Comparison of ENCODE assay signal across 21 cellular contexts in genomic region chr19:2363419-2363818, GRCh38. TPM values are rescaled to one million over a fixed set of nuclear protein-coding genes. Genes with fewer than 3 reads are reported as not detected.
DNase-seq lines count a peak whose midpoint lies in the region; ATAC-seq, FAIRE-seq and TF ChIP-seq lines count a peak whose summit lies in the region.
"Had no signal": no experiment of that assay in that cellular context is flagged by ENCODE, and none has a peak within 500 bp of the region (broad histone marks: within the 10 kb centered on the region; RNA-seq: fewer than 3 reads in every experiment).

No MANE protein-coding gene starts in this region.

- H3K79me2 ChIP-seq in SK-N-SH (ENCODE audit: insufficient read depth) = no peaks in the 10 kb centered on the region
- H3K79me2 ChIP-seq in H1 (ENCODE audit: control insufficient read depth in 1 of 2, insufficient read depth in 2 of 2, low read length in 2 of 2) = no peaks in the 10 kb centered on the region

- H3K23me2 ChIP-seq in H1 (ENCODE audit: low read depth, low read length) = peaks cover 13% of the 10 kb centered on the region

- H3K23ac ChIP-seq in H1 (ENCODE audit: insufficient read length) = no peak overlapping the region
- no peak overlapping the region for H3K23ac ChIP-seq in neuronal stem cell (ENCODE audit: low read depth, low read length, poor library complexity)

- no peaks in the 10 kb centered on the region for H4K20me1 ChIP-seq in SK-N-SH (ENCODE audit: insufficient read depth)
- peaks cover 0 to 7% of the 10 kb centered on the region in 2 experiments for H4K20me1 ChIP-seq in H1 (replicated peaks in 1 of 2; ENCODE audit: control insufficient read depth in 1 of 2, insufficient read depth in 2 of 2, low read length in 2 of 2)

- H3K4me3 ChIP-seq in SK-N-SH (ENCODE audit: low read depth in 2 of 2, low read length in 1 of 2) (no peak overlapping the region), H1 (ENCODE audit: extremely low read depth in 1 of 4, insufficient read depth in 2 of 4, low read depth in 3 of 4, low read length in 4 of 4) (no peak overlapping the region), neuronal stem cell (ENCODE audit: low read length in 2 of 2) (no peak overlapping the region)
- H3K4me3 ChIP-seq: A549 had no signal

- WGBS in SK-N-SH (ENCODE audit: low lambda C conversion rate) = 74% methylated on average over 17 of the region's 17 CpGs
- WGBS in H1 (ENCODE audit: extremely low coverage in 1 of 2, insufficient coverage in 1 of 2, insufficient read length in 1 of 2, insufficient replicate concordance in 2 of 2, low coverage in 1 of 2, low lambda C conversion rate in 2 of 2, missing lambda C conversion rate in 1 of 2), 2 experiments = 88% methylated on average over 17 of the region's 17 CpGs; no CpG with 5 or more reads in 1 of the 2 experiments
- no CpG with 5 or more reads among the region's 17 CpGs for WGBS in neuronal stem cell (ENCODE audit: extremely low coverage in 2 of 2, insufficient read length in 2 of 2, insufficient replicate concordance in 1 of 2), 2 donors

- H3K9ac ChIP-seq in SK-N-SH (no peak overlapping the region), H1 (replicated peaks in 1 of 4; ENCODE audit: extremely low read depth in 1 of 4, low read depth in 3 of 4, low read length in 3 of 4) (no peak overlapping the region), neuronal stem cell (ENCODE audit: low read depth, low read length, poor library complexity) (no peak overlapping the region)

- H3K4me2 ChIP-seq in SK-N-SH (no peak overlapping the region), H1 (ENCODE audit: insufficient read depth in 1 of 2, low read depth in 2 of 2, low read length in 2 of 2) (no peak overlapping the region), neuronal stem cell (ENCODE audit: insufficient read depth, low read length, poor library complexity, severe bottlenecking) (no peak overlapping the region)
- H3K4me2 ChIP-seq: A549 had no signal

- H2BK20ac ChIP-seq in H1 (ENCODE audit: low read length) = 0 out of 2 replicates have a peak overlapping the region, but pooled peaks have one; percentile 21

- H3F3A ChIP-seq in SK-N-SH (replicated peaks; ENCODE audit: insufficient read depth) = no peaks in the 10 kb centered on the region

- H2BK15ac ChIP-seq in H1 (ENCODE audit: low read length) = no peak overlapping the region
- H2BK15ac ChIP-seq in neuronal stem cell (ENCODE audit: low read length) = peak overlapping the region; percentile 35

- H2AK5ac ChIP-seq in H1 (ENCODE audit: low read depth, low read length) (0 out of 2 replicates have a peak overlapping the region, but pooled peaks have one; percentile 83), neuronal stem cell (ENCODE audit: low read depth, low read length) (peak overlapping the region; percentile 47)

- FAIRE-seq in H1 (lab: Jason Lieb, UNC) (no peak), urothelium cell line (lab: Jason Lieb, UNC) (no peak)
- FAIRE-seq: A549, D721Med, G401.6, GM12892, GM18507, H54 had no signal

- H3K9me3 ChIP-seq in SK-N-SH (no peaks in the 10 kb centered on the region), H1 (ENCODE audit: insufficient read depth in 2 of 2, low read depth in 1 of 2, low read length in 1 of 2) (no peaks in the 10 kb centered on the region), neuronal stem cell (replicated peaks in 1 of 2; ENCODE audit: control insufficient read depth in 2 of 2, insufficient read depth in 1 of 2, low read depth in 1 of 2, low read length in 2 of 2) (no peaks in the 10 kb centered on the region)
- H3K9me3 ChIP-seq: A549, Caco-2 had no signal

- H3K79me1 ChIP-seq in H1 (ENCODE audit: low read depth, low read length) = no peaks in the 10 kb centered on the region
- peaks cover 2% of the 10 kb centered on the region for H3K79me1 ChIP-seq in neuronal stem cell (ENCODE audit: low read depth, low read length)

- H3K27ac ChIP-seq in SK-N-SH (ENCODE audit: low read depth in 2 of 2, low read length in 1 of 2) (no peak overlapping the region), H1 (ENCODE audit: low read depth, low read length) (no peak overlapping the region), neuronal stem cell (replicated peaks; ENCODE audit: low read length) (no peak overlapping the region)
- H3K27ac ChIP-seq: 22Rv1, A549, C4-2B had no signal

- H2BK120ac ChIP-seq in H1 (replicated peaks; ENCODE audit: low read depth, low read length) = no peak overlapping the region
- H2BK120ac ChIP-seq in neuronal stem cell (ENCODE audit: low read depth, low read length) = peak overlapping the region; percentile 32

- H4K8ac ChIP-seq in H1 (ENCODE audit: extremely low read depth, insufficient read depth, low read length) = no peak overlapping the region
- H4K8ac ChIP-seq in neuronal stem cell (ENCODE audit: low read depth, low read length) = no peak overlapping the region

- TF ChIP-seq POLR2A in H1 (IDR thresholded peaks at IDR 0.05; ENCODE audit: control extremely low read depth in 1 of 2, low read depth in 2 of 2, low read length in 2 of 2) = no peak

- H3K4me1 ChIP-seq in SK-N-SH (ENCODE audit: control insufficient read depth in 1 of 2, insufficient read depth in 2 of 2, low read depth in 1 of 2, low read length in 1 of 2) (no peaks in the 10 kb centered on the region), H1 (replicated peaks in 1 of 4; ENCODE audit: control insufficient read depth in 3 of 4, insufficient read depth in 4 of 4, low read length in 3 of 4) (peaks cover 0 to 4% (median 0%) of the 10 kb centered on the region in 4 experiments; a peak in 1 of 7 replicates), neuronal stem cell (ENCODE audit: control insufficient read depth in 2 of 2, insufficient read depth in 1 of 2, low read depth in 1 of 2, low read length in 2 of 2) (peaks cover 0 to 2% of the 10 kb centered on the region in 2 donors)
- H3K4me1 ChIP-seq: Caco-2 had no signal

- H3K18ac ChIP-seq in H1 (ENCODE audit: extremely low read depth, low read length) (no peak overlapping the region), neuronal stem cell (ENCODE audit: low read length) (peak overlapping the region; percentile 77)

- no peak overlapping the region for H2AFZ ChIP-seq in SK-N-SH (ENCODE audit: low read depth)
- no peak overlapping the region for H2AFZ ChIP-seq in H1 (ENCODE audit: low read length)
- H2AFZ ChIP-seq in neuronal stem cell (ENCODE audit: low read length) = no peak overlapping the region

- no peak overlapping the region for H3K14ac ChIP-seq in H1 (ENCODE audit: insufficient read length)
- no peak overlapping the region for H3K14ac ChIP-seq in neuronal stem cell (ENCODE audit: low read length)

- no peak overlapping the region for H4K91ac ChIP-seq in H1 (replicated peaks; ENCODE audit: insufficient read length, low read length)
- no peak overlapping the region for H4K91ac ChIP-seq in neuronal stem cell (ENCODE audit: low read depth, low read length, poor library complexity)

- H3K9me2 ChIP-seq in SK-N-SH = no peaks in the 10 kb centered on the region

- TF ChIP-seq EP300 in SK-N-SH (IDR thresholded peaks at IDR 0.05; ENCODE audit: borderline replicate concordance in 1 of 2, low read depth in 1 of 2, low read length in 1 of 2) (no peak), H1 (IDR thresholded peaks at IDR 0.05; ENCODE audit: borderline replicate concordance in 1 of 2, low read depth in 2 of 2, low read length in 2 of 2) (no peak)

- H3K36me3 ChIP-seq in SK-N-SH (replicated peaks in 1 of 2; ENCODE audit: control insufficient read depth in 1 of 2, insufficient read depth in 2 of 2, low read length in 1 of 2) = no peaks in the 10 kb centered on the region
- H3K36me3 ChIP-seq in H1 (ENCODE audit: control insufficient read depth in 2 of 4, insufficient read depth in 4 of 4, low read length in 3 of 4) = no peaks in the 10 kb centered on the region
- no peaks in the 10 kb centered on the region for H3K36me3 ChIP-seq in neuronal stem cell (replicated peaks in 1 of 2; ENCODE audit: control insufficient read depth in 2 of 2, insufficient read depth in 2 of 2, low read length in 2 of 2)

- CTCF ChIA-PET in SK-N-SH (lab: Yijun Ruan, JAX) = interaction anchor here (0.6 to 1.0 kb wide), 2 partner anchors 29 to 60 kb away, joined by 3 to 5 read pairs; no protein-coding TSS in a partner anchor
- CTCF ChIA-PET in H1 (lab: Charles Lee; ENCODE audit: partially characterized antibody) = interaction anchor here (0.9 to 1.8 kb wide), 5 partner anchors 9 to 72 kb away, joined by 3 read pairs; no protein-coding TSS in a partner anchor

- H4K5ac ChIP-seq in H1 (ENCODE audit: insufficient read length, low read depth, low read length) = no peak overlapping the region

- H2BK5ac ChIP-seq in H1 (ENCODE audit: low read depth, low read length) (no peak overlapping the region), neuronal stem cell (ENCODE audit: low read length) (no peak overlapping the region)

- POLR2A ChIA-PET in SK-N-SH (lab: Yijun Ruan, JAX) (no interaction called here), H1 (lab: Charles Lee; ENCODE audit: partially characterized antibody) (interaction anchor here (1.0 to 1.2 kb wide), 3 partner anchors 11 to 53 kb away, joined by 3 to 5 read pairs (median 3); no protein-coding TSS in a partner anchor)

- 0 out of 2 replicates have a peak overlapping the region, but pooled peaks have one; percentile 17 for H2BK12ac ChIP-seq in H1 (ENCODE audit: low read depth, low read length)
- H2BK12ac ChIP-seq in neuronal stem cell (ENCODE audit: low read length) = peak overlapping the region; percentile 66

- TF ChIP-seq CTCF in SK-N-SH (IDR thresholded peaks at IDR 0.05) = no peak
- no peak for TF ChIP-seq CTCF in H1 (IDR thresholded peaks at IDR 0.05; ENCODE audit: control extremely low read depth in 1 of 3, insufficient read depth in 1 of 3, low read depth in 1 of 3, low read length in 3 of 3)

- TF ChIP-seq RAD21 in SK-N-SH (IDR thresholded peaks at IDR 0.05; ENCODE audit: low read length) (no peak), H1 (IDR thresholded peaks at IDR 0.05 in 1 of 2, conservative IDR thresholded peaks at IDR 0.05 in 1 of 2; ENCODE audit: low read depth in 2 of 2, low read length in 2 of 2) (no peak)

- no peak for ATAC-seq in SK-N-SH treated with all-trans-retinoic acid at 6 μM for 48 hours
- ATAC-seq in GM18907 (IDR thresholded peaks at IDR 0.05; ENCODE audit: unreplicated experiment) = no peak
- no peak for ATAC-seq in GM21360 (IDR thresholded peaks at IDR 0.05; ENCODE audit: unreplicated experiment)
- ATAC-seq: HCT116 had no signal

- DNase-seq in SK-N-SH (peak; percentile 30), H1 (ENCODE audit: low read depth in 1 of 2, low spot score in 2 of 2) (no peak), neuronal stem cell (ENCODE audit: low spot score) (no peak), urothelium cell line (ENCODE audit: low spot score) (no peak)
- DNase-seq: AML-193; Caco-2; CD4-positive, alpha-beta T cell; IMR-90 had no signal

- H3K27me3 ChIP-seq in SK-N-SH (ENCODE audit: insufficient read depth) (peaks cover 21% of the 10 kb centered on the region), H1 (replicated peaks in 1 of 4; ENCODE audit: control insufficient read depth in 3 of 4, extremely low read depth in 1 of 4, insufficient read depth in 3 of 4, low read length in 3 of 4) (peaks cover 0 to 8% (median 3%) of the 10 kb centered on the region in 4 experiments; a peak in 5 of 7 replicates), neuronal stem cell (ENCODE audit: control insufficient read depth in 3 of 3, insufficient read depth in 3 of 3, low read depth in 1 of 3, low read length in 3 of 3) (peaks cover 0 to 16% (median 3%) of the 10 kb centered on the region in 3 experiments)

- no peak overlapping the region for H3K4ac ChIP-seq in H1 (replicated peaks; ENCODE audit: insufficient read length, low read depth, low read length)
- H3K4ac ChIP-seq in neuronal stem cell (ENCODE audit: low read length) = no peak overlapping the region

- no peak overlapping the region for H3K56ac ChIP-seq in H1 (replicated peaks; ENCODE audit: insufficient read length, low read depth, low read length)

RNA-seq across cellular contexts. Expression of gene TMPRSS9, which starts 3.4 kb away (rescaled TPM):
- not detected in 2 replicates for polyA plus RNA-seq in SK-N-SH (2012; rRNA removed)
- polyA plus RNA-seq in SK-N-SH (2012; cell fraction: cytosol; rRNA removed) = not detected in 2 replicates
- 0.06 TPM in 1 of 2 replicates, not detected in the other for polyA plus RNA-seq in SK-N-SH (2012; cell fraction: nucleus; rRNA removed)
- total RNA-seq in H1 (2021; fragmentation: NEBNext Ultra II Directional; extraction: Animal tissue kit (Norgen Biotek cat#: 25700)) = 0.19 and 0.33 TPM in 2 replicates
- 0.15 and 0.33 TPM in 2 replicates for polyA plus RNA-seq in H1 (2011; rRNA removed)
- 0.44 TPM for polyA plus RNA-seq in H1 (2011; cell fraction: cytosol; rRNA removed)
- 3.6 TPM for polyA plus RNA-seq in H1 (2011; cell fraction: nucleus; rRNA removed)
- 0.46 to 0.84 TPM (median 0.66 TPM) in 4 replicates for polyA plus RNA-seq in H1 (2012, experiment 1 of 2)
- 0.12 TPM for polyA plus RNA-seq in H1 (2012, experiment 2 of 2)
- polyA plus RNA-seq in H1 (2013, experiment 1 of 2) = 0.08 TPM
- polyA plus RNA-seq in H1 (2013, experiment 2 of 2) = 0.09 TPM
- 0.10 and 0.32 TPM in 2 replicates for polyA minus RNA-seq in H1 (2011; rRNA and poly(A)+ RNA removed)
- polyA minus RNA-seq in H1 (2011; cell fraction: cytosol; rRNA and poly(A)+ RNA removed) = 0.37 TPM
- polyA minus RNA-seq in H1 (2011; cell fraction: nucleus; rRNA and poly(A)+ RNA removed) = 1.1 TPM
- 0.04 TPM for polyA plus RNA-seq in neuronal stem cell (2013, experiment 1 of 2)
- polyA plus RNA-seq in neuronal stem cell (2013, experiment 2 of 2) = 0.03 TPM
- total RNA-seq: CD4-positive, alpha-beta T cell; IMR-90 had no signal
- polyA plus RNA-seq: BJ, IMR-90 had no signal

RNA-seq across cellular contexts. Expression of gene SPPL2B, which starts 34.9 kb away (rescaled TPM):
- polyA plus RNA-seq in SK-N-SH (2012; rRNA removed) = 48.5 and 58.1 TPM in 2 replicates
- 7.7 and 14.5 TPM in 2 replicates for polyA plus RNA-seq in SK-N-SH (2012; cell fraction: cytosol; rRNA removed)
- polyA plus RNA-seq in SK-N-SH (2012; cell fraction: nucleus; rRNA removed) = 364 and 416 TPM in 2 replicates
- total RNA-seq in H1 (2021; fragmentation: NEBNext Ultra II Directional; extraction: Animal tissue kit (Norgen Biotek cat#: 25700)) = 52.6 and 55.7 TPM in 2 replicates
- 34.8 and 83.1 TPM in 2 replicates for polyA plus RNA-seq in H1 (2011; rRNA removed)
- polyA plus RNA-seq in H1 (2011; cell fraction: cytosol; rRNA removed) = 61.8 TPM
- polyA plus RNA-seq in H1 (2011; cell fraction: nucleus; rRNA removed) = 378 TPM
- polyA plus RNA-seq in H1 (2012, experiment 1 of 2) = 36.1 to 78.9 TPM (median 69.1 TPM) in 4 replicates
- 44.7 TPM for polyA plus RNA-seq in H1 (2012, experiment 2 of 2)
- polyA plus RNA-seq in H1 (2013, experiment 1 of 2) = 40.7 TPM
- 37.4 TPM for polyA plus RNA-seq in H1 (2013, experiment 2 of 2)
- 16.2 and 16.8 TPM in 2 replicates for polyA minus RNA-seq in H1 (2011; rRNA and poly(A)+ RNA removed)
- 33.4 TPM for polyA minus RNA-seq in H1 (2011; cell fraction: cytosol; rRNA and poly(A)+ RNA removed)
- 47.4 TPM for polyA minus RNA-seq in H1 (2011; cell fraction: nucleus; rRNA and poly(A)+ RNA removed)
- 32.8 TPM for polyA plus RNA-seq in neuronal stem cell (2013, experiment 1 of 2)
- polyA plus RNA-seq in neuronal stem cell (2013, experiment 2 of 2) = 31.5 TPM

RNA-seq across cellular contexts. Expression of gene LSM7, which starts 35.0 kb away (rescaled TPM):
- polyA plus RNA-seq in SK-N-SH (2012; rRNA removed) (1,077 and 1,193 TPM in 2 replicates), H1 (2011; rRNA removed) (1,335 and 1,623 TPM in 2 replicates)
- 767 and 1,013 TPM in 2 replicates for polyA plus RNA-seq in SK-N-SH (2012; cell fraction: cytosol; rRNA removed)
- polyA plus RNA-seq in SK-N-SH (2012; cell fraction: nucleus; rRNA removed) = 353 and 686 TPM in 2 replicates
- 228 and 238 TPM in 2 replicates for total RNA-seq in H1 (2021; fragmentation: NEBNext Ultra II Directional; extraction: Animal tissue kit (Norgen Biotek cat#: 25700))
- 1,271 TPM for polyA plus RNA-seq in H1 (2011; cell fraction: cytosol; rRNA removed)
- polyA plus RNA-seq in H1 (2011; cell fraction: nucleus; rRNA removed) = 377 TPM
- polyA plus RNA-seq in H1 (2012, experiment 1 of 2) = 395 to 466 TPM (median 428 TPM) in 4 replicates
- 735 TPM for polyA plus RNA-seq in H1 (2012, experiment 2 of 2)
- polyA plus RNA-seq in H1 (2013, experiment 1 of 2) = 408 TPM
- 417 TPM for polyA plus RNA-seq in H1 (2013, experiment 2 of 2)
- polyA minus RNA-seq in H1 (2011; rRNA and poly(A)+ RNA removed) = 20.1 and 23.2 TPM in 2 replicates
- polyA minus RNA-seq in H1 (2011; cell fraction: cytosol; rRNA and poly(A)+ RNA removed) = 67.1 TPM
- polyA minus RNA-seq in H1 (2011; cell fraction: nucleus; rRNA and poly(A)+ RNA removed) = 79.0 TPM
- 368 TPM for polyA plus RNA-seq in neuronal stem cell (2013, experiment 1 of 2)
- 371 TPM for polyA plus RNA-seq in neuronal stem cell (2013, experiment 2 of 2)

RNA-seq across cellular contexts. Expression of gene LINGO3, which starts 55.5 kb away (rescaled TPM):
- not detected in 2 replicates for polyA plus RNA-seq in SK-N-SH (2012; rRNA removed)
- polyA plus RNA-seq in SK-N-SH (2012; cell fraction: cytosol; rRNA removed) = not detected in 2 replicates
- polyA plus RNA-seq in SK-N-SH (2012; cell fraction: nucleus; rRNA removed) = 0.04 TPM in 1 of 2 replicates, not detected in the other
- total RNA-seq in H1 (2021; fragmentation: NEBNext Ultra II Directional; extraction: Animal tissue kit (Norgen Biotek cat#: 25700)) = 0.13 TPM in 1 of 2 replicates, not detected in the other
- polyA plus RNA-seq in H1 (2011; rRNA removed) = 0.59 and 0.93 TPM in 2 replicates
- polyA plus RNA-seq in H1 (2011; cell fraction: cytosol; rRNA removed) = 0.62 TPM
- polyA plus RNA-seq in H1 (2011; cell fraction: nucleus; rRNA removed) = 0.64 TPM
- polyA plus RNA-seq in H1 (2012, experiment 1 of 2) = 0.25 to 0.36 TPM (median 0.27 TPM) in 3 of 4 replicates, not detected in the other
- polyA plus RNA-seq in H1 (2012, experiment 2 of 2) = 0.16 TPM
- polyA plus RNA-seq in H1 (2013, experiment 1 of 2) = 0.26 TPM
- 0.35 TPM for polyA plus RNA-seq in H1 (2013, experiment 2 of 2)
- polyA minus RNA-seq in H1 (2011; rRNA and poly(A)+ RNA removed) = 0.13 TPM in 1 of 2 replicates, not detected in the other
- polyA minus RNA-seq in H1 (2011; cell fraction: cytosol; rRNA and poly(A)+ RNA removed) = not detected
- 0.60 TPM for polyA minus RNA-seq in H1 (2011; cell fraction: nucleus; rRNA and poly(A)+ RNA removed)
- polyA plus RNA-seq in neuronal stem cell (2013, experiment 1 of 2) = 0.99 TPM
- polyA plus RNA-seq in neuronal stem cell (2013, experiment 2 of 2) = 1.1 TPM
- total RNA-seq: IMR-90 had no signal
- polyA plus RNA-seq: A549, BJ, IMR-90 had no signal
